ENCODE assay signal across 1 cellular context in genomic region chr15:37056168-37056893, GRCh38.
TF ChIP-seq lines count a peak whose summit lies in the region.

No MANE protein-coding gene starts in this region.

TF ChIP-seq in K562, 482 proteins besides CTCF, POLR2A, EP300 and RAD21 (continued from another document):
- TF ChIP-seq, protein P1, sequence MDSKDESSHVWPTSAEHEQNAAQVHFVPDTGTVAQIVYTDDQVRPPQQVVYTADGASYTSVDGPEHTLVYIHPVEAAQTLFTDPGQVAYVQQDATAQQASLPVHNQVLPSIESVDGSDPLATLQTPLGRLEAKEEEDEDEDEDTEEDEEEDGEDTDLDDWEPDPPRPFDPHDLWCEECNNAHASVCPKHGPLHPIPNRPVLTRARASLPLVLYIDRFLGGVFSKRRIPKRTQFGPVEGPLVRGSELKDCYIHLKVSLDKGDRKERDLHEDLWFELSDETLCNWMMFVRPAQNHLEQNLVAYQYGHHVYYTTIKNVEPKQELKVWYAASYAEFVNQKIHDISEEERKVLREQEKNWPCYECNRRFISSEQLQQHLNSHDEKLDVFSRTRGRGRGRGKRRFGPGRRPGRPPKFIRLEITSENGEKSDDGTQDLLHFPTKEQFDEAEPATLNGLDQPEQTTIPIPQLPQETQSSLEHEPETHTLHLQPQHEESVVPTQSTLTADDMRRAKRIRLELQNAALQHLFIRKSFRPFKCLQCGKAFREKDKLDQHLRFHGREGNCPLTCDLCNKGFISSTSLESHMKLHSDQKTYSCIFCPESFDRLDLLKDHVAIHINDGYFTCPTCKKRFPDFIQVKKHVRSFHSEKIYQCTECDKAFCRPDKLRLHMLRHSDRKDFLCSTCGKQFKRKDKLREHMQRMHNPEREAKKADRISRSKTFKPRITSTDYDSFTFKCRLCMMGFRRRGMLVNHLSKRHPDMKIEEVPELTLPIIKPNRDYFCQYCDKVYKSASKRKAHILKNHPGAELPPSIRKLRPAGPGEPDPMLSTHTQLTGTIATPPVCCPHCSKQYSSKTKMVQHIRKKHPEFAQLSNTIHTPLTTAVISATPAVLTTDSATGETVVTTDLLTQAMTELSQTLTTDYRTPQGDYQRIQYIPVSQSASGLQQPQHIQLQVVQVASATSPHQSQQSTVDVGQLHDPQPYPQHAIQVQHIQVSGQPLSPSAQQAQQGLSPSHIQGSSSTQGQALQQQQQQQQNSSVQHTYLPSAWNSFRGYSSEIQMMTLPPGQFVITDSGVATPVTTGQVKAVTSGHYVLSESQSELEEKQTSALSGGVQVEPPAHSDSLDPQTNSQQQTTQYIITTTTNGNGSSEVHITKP (IDR thresholded peaks at IDR 0.05; ENCODE audit: partially characterized antibody), result no peak
- TF ChIP-seq NCOA6 (IDR thresholded peaks at IDR 0.05), result no peak
- no peak for TF ChIP-seq ZBTB17 (CRISPR knock-in tag; IDR thresholded peaks at IDR 0.05)
- no peak for TF ChIP-seq ZFP1 (CRISPR knock-in tag; IDR thresholded peaks at IDR 0.05)
- no peak for TF ChIP-seq PREB (CRISPR knock-in tag; IDR thresholded peaks at IDR 0.05)
- no peak for TF ChIP-seq XRCC3 (IDR thresholded peaks at IDR 0.05)
- TF ChIP-seq NFE2L1 (tag; IDR thresholded peaks at IDR 0.05; ENCODE audit: borderline replicate concordance, low read depth), result peak; percentile 46; the same call in 1 of the 2 replicates
- TF ChIP-seq, protein P2, sequence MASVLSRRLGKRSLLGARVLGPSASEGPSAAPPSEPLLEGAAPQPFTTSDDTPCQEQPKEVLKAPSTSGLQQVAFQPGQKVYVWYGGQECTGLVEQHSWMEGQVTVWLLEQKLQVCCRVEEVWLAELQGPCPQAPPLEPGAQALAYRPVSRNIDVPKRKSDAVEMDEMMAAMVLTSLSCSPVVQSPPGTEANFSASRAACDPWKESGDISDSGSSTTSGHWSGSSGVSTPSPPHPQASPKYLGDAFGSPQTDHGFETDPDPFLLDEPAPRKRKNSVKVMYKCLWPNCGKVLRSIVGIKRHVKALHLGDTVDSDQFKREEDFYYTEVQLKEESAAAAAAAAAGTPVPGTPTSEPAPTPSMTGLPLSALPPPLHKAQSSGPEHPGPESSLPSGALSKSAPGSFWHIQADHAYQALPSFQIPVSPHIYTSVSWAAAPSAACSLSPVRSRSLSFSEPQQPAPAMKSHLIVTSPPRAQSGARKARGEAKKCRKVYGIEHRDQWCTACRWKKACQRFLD (CRISPR knock-in tag; IDR thresholded peaks at IDR 0.05), result no peak
- peak; percentile 95 for TF ChIP-seq NFE2 (IDR thresholded peaks at IDR 0.05; ENCODE audit: low read depth)
- TF ChIP-seq, protein P3, sequence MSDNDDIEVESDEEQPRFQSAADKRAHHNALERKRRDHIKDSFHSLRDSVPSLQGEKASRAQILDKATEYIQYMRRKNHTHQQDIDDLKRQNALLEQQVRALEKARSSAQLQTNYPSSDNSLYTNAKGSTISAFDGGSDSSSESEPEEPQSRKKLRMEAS (CRISPR knock-in tag; IDR thresholded peaks at IDR 0.05), result no peak
- no peak for TF ChIP-seq GATA2 (CRISPR knock-in tag; IDR thresholded peaks at IDR 0.05)
- TF ChIP-seq, protein P4, sequence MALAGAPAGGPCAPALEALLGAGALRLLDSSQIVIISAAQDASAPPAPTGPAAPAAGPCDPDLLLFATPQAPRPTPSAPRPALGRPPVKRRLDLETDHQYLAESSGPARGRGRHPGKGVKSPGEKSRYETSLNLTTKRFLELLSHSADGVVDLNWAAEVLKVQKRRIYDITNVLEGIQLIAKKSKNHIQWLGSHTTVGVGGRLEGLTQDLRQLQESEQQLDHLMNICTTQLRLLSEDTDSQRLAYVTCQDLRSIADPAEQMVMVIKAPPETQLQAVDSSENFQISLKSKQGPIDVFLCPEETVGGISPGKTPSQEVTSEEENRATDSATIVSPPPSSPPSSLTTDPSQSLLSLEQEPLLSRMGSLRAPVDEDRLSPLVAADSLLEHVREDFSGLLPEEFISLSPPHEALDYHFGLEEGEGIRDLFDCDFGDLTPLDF (CRISPR knock-in tag; IDR thresholded peaks at IDR 0.05), result no peak
- peak; percentile 72 for TF ChIP-seq SMARCA4 (IDR thresholded peaks at IDR 0.05)
- TF ChIP-seq CHCHD3 (CRISPR knock-in tag; IDR thresholded peaks at IDR 0.05), result no peak
- no peak for TF ChIP-seq ZNF133 (CRISPR knock-in tag; IDR thresholded peaks at IDR 0.05)
- no peak for TF ChIP-seq MXI1 (IDR thresholded peaks at IDR 0.05; ENCODE audit: low read depth, low read length)
- peak; percentile 32 for TF ChIP-seq RBBP5 (IDR thresholded peaks at IDR 0.05; ENCODE audit: borderline replicate concordance, insufficient read depth, low read length, poor library complexity, severe bottlenecking)
- TF ChIP-seq LCOR (CRISPR knock-in tag; IDR thresholded peaks at IDR 0.05), result no peak
- TF ChIP-seq MTA3 (IDR thresholded peaks at IDR 0.05; ENCODE audit: borderline replicate concordance), result no peak
- TF ChIP-seq, protein P5, sequence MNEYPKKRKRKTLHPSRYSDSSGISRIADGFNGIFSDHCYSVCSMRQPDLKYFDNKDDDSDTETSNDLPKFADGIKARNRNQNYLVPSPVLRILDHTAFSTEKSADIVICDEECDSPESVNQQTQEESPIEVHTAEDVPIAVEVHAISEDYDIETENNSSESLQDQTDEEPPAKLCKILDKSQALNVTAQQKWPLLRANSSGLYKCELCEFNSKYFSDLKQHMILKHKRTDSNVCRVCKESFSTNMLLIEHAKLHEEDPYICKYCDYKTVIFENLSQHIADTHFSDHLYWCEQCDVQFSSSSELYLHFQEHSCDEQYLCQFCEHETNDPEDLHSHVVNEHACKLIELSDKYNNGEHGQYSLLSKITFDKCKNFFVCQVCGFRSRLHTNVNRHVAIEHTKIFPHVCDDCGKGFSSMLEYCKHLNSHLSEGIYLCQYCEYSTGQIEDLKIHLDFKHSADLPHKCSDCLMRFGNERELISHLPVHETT (CRISPR knock-in tag; conservative IDR thresholded peaks at IDR 0.05 in 1 of 2, IDR thresholded peaks at IDR 0.05 in 1 of 2), result no peak
- TF ChIP-seq, protein P6, sequence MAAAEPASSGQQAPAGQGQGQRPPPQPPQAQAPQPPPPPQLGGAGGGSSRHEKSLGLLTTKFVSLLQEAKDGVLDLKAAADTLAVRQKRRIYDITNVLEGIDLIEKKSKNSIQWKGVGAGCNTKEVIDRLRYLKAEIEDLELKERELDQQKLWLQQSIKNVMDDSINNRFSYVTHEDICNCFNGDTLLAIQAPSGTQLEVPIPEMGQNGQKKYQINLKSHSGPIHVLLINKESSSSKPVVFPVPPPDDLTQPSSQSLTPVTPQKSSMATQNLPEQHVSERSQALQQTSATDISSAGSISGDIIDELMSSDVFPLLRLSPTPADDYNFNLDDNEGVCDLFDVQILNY (CRISPR knock-in tag; IDR thresholded peaks at IDR 0.05), result no peak
- TF ChIP-seq GABPA (tag; conservative IDR thresholded peaks at IDR 0.05; ENCODE audit: low read depth), result 0 out of 2 replicates have a peak, but pooled peaks have one; percentile 27
- no peak for TF ChIP-seq SMAD2 (IDR thresholded peaks at IDR 0.05; ENCODE audit: low read depth, low read length)
- TF ChIP-seq XRCC5 (IDR thresholded peaks at IDR 0.05; ENCODE audit: low read depth, low read length), result no peak
- no peak for TF ChIP-seq NR2C2 (CRISPR knock-in tag; IDR thresholded peaks at IDR 0.05)
- 0 out of 2 replicates have a peak, but pooled peaks have one; percentile 18 for TF ChIP-seq NR2C2 (tag; IDR thresholded peaks at IDR 0.05)
- TF ChIP-seq HDGF (IDR thresholded peaks at IDR 0.05), result no peak
- TF ChIP-seq PRPF4 (IDR thresholded peaks at IDR 0.05; ENCODE audit: insufficient read depth, low read depth, low read length, poor library complexity, severe bottlenecking), result no peak
- TF ChIP-seq ZNF445 (CRISPR knock-in tag; IDR thresholded peaks at IDR 0.05; ENCODE audit: low read depth), result no peak
- TF ChIP-seq ZNF592 (IDR thresholded peaks at IDR 0.05), result peak; percentile 44; the same call in 1 of the 2 replicates
- TF ChIP-seq ZNF324 (CRISPR knock-in tag; IDR thresholded peaks at IDR 0.05), result no peak
- TF ChIP-seq ZNF384 (IDR thresholded peaks at IDR 0.05; ENCODE audit: low read depth, low read length), result no peak
- no peak for TF ChIP-seq GTF2A2 (tag; IDR thresholded peaks at IDR 0.05)
